In genomic region chr7:44059219-44060090, GRCh38 we compare ENCODE assay signal across 14 cellular contexts. TPM values are rescaled to one million over a fixed set of nuclear protein-coding genes. Genes with fewer than 3 reads are reported as not detected.
DNase-seq lines count a peak whose midpoint lies in the region; ATAC-seq, FAIRE-seq and TF ChIP-seq lines count a peak whose summit lies in the region.
"Had no signal": no experiment of that assay in that cellular context is flagged by ENCODE, and none has a peak within 500 bp of the region (broad histone marks: within the 10 kb centered on the region; RNA-seq: fewer than 3 reads in every experiment).

No MANE protein-coding gene starts in this region.

- H3K27me3 ChIP-seq in astrocyte (ENCODE audit: insufficient read depth, low read length) (peaks cover 3% of the 10 kb centered on the region), spleen (replicated peaks in 1 of 7) (no peaks in the 10 kb centered on the region)

- POLR2A ChIA-PET in activated CD4-positive, alpha-beta T cell treated with anti-CD3 and anti-CD28 coated beads, Interleukin-2, amount 10 ng/mL, durations not matched to agents 7 days and 5 days (lab: Charles Lee) = no interaction called here

- H3K4me3 ChIP-seq in astrocyte (ENCODE audit: insufficient read depth, low read depth, low read length) (no peak overlapping the region), spleen (peak overlapping the region in 1 of 8 donors; percentile 15)

- peak; percentile 61 for ATAC-seq in HG02852 (IDR thresholded peaks at IDR 0.05; ENCODE audit: unreplicated experiment)
- ATAC-seq: activated naive CD4-positive, alpha-beta T cell treated with anti-CD3 and anti-CD28 coated beads, Interleukin-2, amount 50 U/mL, for 72 hours had no signal

- no peak overlapping the region for H3K27ac ChIP-seq in astrocyte (ENCODE audit: low read depth, low read length)
- peak overlapping the region; percentile 61 to 94 (median 82) for H3K27ac ChIP-seq in spleen

- peaks cover 3% of the 10 kb centered on the region for H3K4me1 ChIP-seq in astrocyte (ENCODE audit: insufficient read depth, low read length)
- H3K4me1 ChIP-seq in spleen = peaks cover 8 to 99% (median 72%) of the 10 kb centered on the region in 6 donors

- no peak overlapping the region for H3K9ac ChIP-seq in astrocyte (ENCODE audit: low read length)

- TF ChIP-seq CTCF in astrocyte (IDR thresholded peaks at IDR 0.05; ENCODE audit: insufficient read depth, low read depth, low read length) (no peak), spleen (IDR thresholded peaks at IDR 0.05 in 8 of 11, conservative IDR thresholded peaks at IDR 0.05 in 3 of 11) (no peak)

- DNase-seq in activated CD4-positive, alpha-beta T cell treated with anti-CD3 and anti-CD28 coated beads, Interleukin-2, amount 10 ng/mL, durations not matched to agents 7 days and 5 days = no peak
- no peak for DNase-seq in activated CD4-positive, alpha-beta T cell treated with anti-CD3 and anti-CD28 coated beads for 4 hours
- no peak for DNase-seq in astrocyte (ENCODE audit: low read depth)
- peak; percentile 91 for DNase-seq in spleen
- DNase-seq in D341Med (ENCODE audit: low spot score) = no peak
- no peak for DNase-seq in ureter (ENCODE audit: low spot score)
- DNase-seq in NOMO-1 (lab: John Stamatoyannopoulos, UW; ENCODE audit: unreplicated experiment in 2 of 2) = no peak
- DNase-seq: GDM1 had no signal

- no peak for FAIRE-seq in astrocyte (lab: Jason Lieb, UNC)
- FAIRE-seq: A204.1, endometrium had no signal

- peak overlapping the region; percentile 13 for H3K27ac Mint-ChIP-seq in activated CD4-positive, alpha-beta T cell treated with anti-CD3 and anti-CD28 coated beads, Interleukin-2, amount 10 ng/mL, durations not matched to agents 7 days and 5 days
- peak overlapping the region; percentile 34 for H3K27ac Mint-ChIP-seq in astrocyte (ENCODE audit: unreplicated experiment)

- H3K4me1 Mint-ChIP-seq in activated CD4-positive, alpha-beta T cell treated with anti-CD3 and anti-CD28 coated beads, Interleukin-2, amount 10 ng/mL, durations not matched to agents 7 days and 5 days = peaks cover 3% of the 10 kb centered on the region
- H3K4me1 Mint-ChIP-seq in astrocyte (ENCODE audit: low read depth, unreplicated experiment) = no peaks in the 10 kb centered on the region

- intact Hi-C loops in spleen (cut with DNase I; ENCODE audit: low total_unique reads) = no loop called here

- H2AFZ ChIP-seq in astrocyte (ENCODE audit: low read depth, low read length) = no peak overlapping the region

- H3K36me3 ChIP-seq in astrocyte (ENCODE audit: insufficient read depth, low read length) = peaks cover 33% of the 10 kb centered on the region
- peaks cover 5 to 91% (median 79%) of the 10 kb centered on the region in 6 donors for H3K36me3 ChIP-seq in spleen

- peaks cover 49% of the 10 kb centered on the region for H3K36me3 Mint-ChIP-seq in activated CD4-positive, alpha-beta T cell treated with anti-CD3 and anti-CD28 coated beads, Interleukin-2, amount 10 ng/mL, durations not matched to agents 7 days and 5 days (ENCODE audit: low read depth)
- peaks cover 33% of the 10 kb centered on the region for H3K36me3 Mint-ChIP-seq in astrocyte (ENCODE audit: low read depth, unreplicated experiment)

- 67 to 83% (median 79%) methylated on average over 4 to 14 of the region's 14 CpGs for WGBS in spleen, 5 donors

- no peaks in the 10 kb centered on the region for H3K27me3 Mint-ChIP-seq in activated CD4-positive, alpha-beta T cell treated with anti-CD3 and anti-CD28 coated beads, Interleukin-2, amount 10 ng/mL, durations not matched to agents 7 days and 5 days
- no peaks in the 10 kb centered on the region for H3K27me3 Mint-ChIP-seq in astrocyte (ENCODE audit: low read depth, unreplicated experiment)

- no peak for TF ChIP-seq POLR2A in spleen (IDR thresholded peaks at IDR 0.05)

- no peaks in the 10 kb centered on the region for H3K9me3 Mint-ChIP-seq in activated CD4-positive, alpha-beta T cell treated with anti-CD3 and anti-CD28 coated beads, Interleukin-2, amount 10 ng/mL, durations not matched to agents 7 days and 5 days
- no peaks in the 10 kb centered on the region for H3K9me3 Mint-ChIP-seq in astrocyte (ENCODE audit: unreplicated experiment)
- H3K9me3 Mint-ChIP-seq: activated naive CD4-positive, alpha-beta T cell treated with anti-CD3 and anti-CD28 coated beads, Interleukin-2, amount 50 U/mL, for 72 hours had no signal

- H3K9me3 ChIP-seq in astrocyte (ENCODE audit: insufficient read depth, low read depth, low read length) (no peaks in the 10 kb centered on the region), spleen (no peaks in the 10 kb centered on the region)

- H3K4me2 ChIP-seq in astrocyte (ENCODE audit: low read length) = no peak overlapping the region

- CTCF ChIA-PET in activated CD4-positive, alpha-beta T cell treated with anti-CD3 and anti-CD28 coated beads, Interleukin-2, amount 10 ng/mL, durations not matched to agents 7 days and 5 days (lab: Charles Lee) = interaction anchor here (0.7 to 1.5 kb wide), 3 partner anchors 10 to 22 kb away, joined by 3 to 5 read pairs (median 3); no protein-coding TSS in a partner anchor

- H3K79me2 ChIP-seq in astrocyte (ENCODE audit: insufficient read depth, low read length) = peaks cover 19% of the 10 kb centered on the region

- H4K20me1 ChIP-seq in astrocyte (ENCODE audit: insufficient read depth, low read length) = peaks cover 84% of the 10 kb centered on the region

- H3K4me3 Mint-ChIP-seq in activated CD4-positive, alpha-beta T cell treated with anti-CD3 and anti-CD28 coated beads, Interleukin-2, amount 10 ng/mL, durations not matched to agents 7 days and 5 days = no peak overlapping the region
- no peak overlapping the region for H3K4me3 Mint-ChIP-seq in astrocyte (ENCODE audit: unreplicated experiment)

RNA-seq across cellular contexts. Expression of gene PGAM2, which starts 5.9 kb away (rescaled TPM):
- total RNA-seq in activated CD4-positive, alpha-beta T cell treated with anti-CD3 and anti-CD28 coated beads, Interleukin-2, amount 10 ng/mL, durations not matched to agents 7 days and 5 days = under 1 TPM in 1 of 2 experiments, not detected in 1; 0.32 TPM
- total RNA-seq in astrocyte (0.70 and 0.79 TPM in 2 replicates), spleen (1 to 10 TPM in 4 of 7 donors, under 1 TPM in 2, not detected in 1; 0.75 to 2.8 (median 1.2) TPM), ureter (0.62 TPM)
- polyA plus RNA-seq in spleen = 1 to 10 TPM; 1.6 to 4.0 (median 2.6) TPM
- total RNA-seq: NCI-H460, pulmonary artery endothelial cell had no signal

RNA-seq across cellular contexts. Expression of gene DBNL, which starts 15.0 kb away (rescaled TPM):
- total RNA-seq in activated CD4-positive, alpha-beta T cell treated with anti-CD3 and anti-CD28 coated beads, Interleukin-2, amount 10 ng/mL, durations not matched to agents 7 days and 5 days = 100 to 1,000 TPM; 152 to 168 TPM
- total RNA-seq in astrocyte (85.0 and 94.9 TPM in 2 replicates), spleen (100 to 1,000 TPM; 169 to 257 (median 210) TPM), ureter (107 TPM)
- 100 to 1,000 TPM; 118 to 205 (median 134) TPM for polyA plus RNA-seq in spleen

RNA-seq across cellular contexts. Expression of gene POLM, which starts 22.9 kb away (rescaled TPM):
- 10 to 100 TPM; 31.8 to 38.2 TPM for total RNA-seq in activated CD4-positive, alpha-beta T cell treated with anti-CD3 and anti-CD28 coated beads, Interleukin-2, amount 10 ng/mL, durations not matched to agents 7 days and 5 days
- total RNA-seq in astrocyte (9.6 and 10.6 TPM in 2 replicates), spleen (100 to 1,000 TPM in 1 of 7 donors, 10 to 100 TPM in 6; 42.8 to 104 (median 63.4) TPM), ureter (46.5 TPM)
- 10 to 100 TPM; 22.0 to 44.9 (median 30.3) TPM for polyA plus RNA-seq in spleen

RNA-seq across cellular contexts. Expression of gene AEBP1, which starts 44.7 kb away (rescaled TPM):
- total RNA-seq in activated CD4-positive, alpha-beta T cell treated with anti-CD3 and anti-CD28 coated beads, Interleukin-2, amount 10 ng/mL, durations not matched to agents 7 days and 5 days = 1 to 10 TPM; 4.1 to 4.8 TPM
- total RNA-seq in astrocyte (65.0 and 102 TPM in 2 replicates), spleen (100 to 1,000 TPM in 2 of 7 donors, 10 to 100 TPM in 5; 67.5 to 106 (median 88.3) TPM), ureter (131 TPM)
- 10 to 100 TPM; 41.3 to 71.7 (median 49.7) TPM for polyA plus RNA-seq in spleen
- total RNA-seq: NCI-H460 had no signal
